14 cellular contexts compared by ENCODE assay signal in genomic region chr3:61875073-61875472, GRCh38.
DNase-seq lines count a peak whose midpoint lies in the region; ATAC-seq and TF ChIP-seq lines count a peak whose summit lies in the region.
"Had no signal": no experiment of that assay in that cellular context is flagged by ENCODE, and none has a peak within 500 bp of the region (broad histone marks: within the 10 kb centered on the region; RNA-seq: fewer than 3 reads in every experiment).

No MANE protein-coding gene starts in this region.

- no peaks in the 10 kb centered on the region for H3K9me2 ChIP-seq in Loucy (replicated peaks; ENCODE audit: low read depth, low read length)

- TF ChIP-seq CTCF in AG04450 (IDR thresholded peaks at IDR 0.05; ENCODE audit: low read depth, low read length) (no peak), Loucy (conservative IDR thresholded peaks at IDR 0.05; ENCODE audit: low read length) (no peak), choroid plexus epithelial cell (conservative IDR thresholded peaks at IDR 0.05; ENCODE audit: low read depth, low read length) (peak; percentile 2), lung (IDR thresholded peaks at IDR 0.05; ENCODE audit: control extremely low read depth, extremely low read depth) (no peak)

- POLR2A ChIA-PET in AG04450 (lab: Yijun Ruan, JAX), result interaction anchor here (0.6 kb wide), 1 partner anchor 174 kb away, joined by 4 read pairs; no protein-coding TSS in a partner anchor

- H3K36me3 ChIP-seq in Loucy (ENCODE audit: insufficient read depth, low read length), result no peaks in the 10 kb centered on the region
- no peaks in the 10 kb centered on the region for H3K36me3 ChIP-seq in lung (ENCODE audit: control insufficient read depth in 2 of 2, insufficient read depth in 2 of 2, low read length in 2 of 2)
- H3K36me3 ChIP-seq: ovary had no signal

- no peaks in the 10 kb centered on the region for H3K27me3 ChIP-seq in AG04450 (ENCODE audit: control insufficient read depth, insufficient read depth, low read length)
- peaks cover 29% of the 10 kb centered on the region for H3K27me3 ChIP-seq in Loucy (ENCODE audit: insufficient read depth, low read length, poor library complexity, severe bottlenecking)
- H3K27me3 ChIP-seq in lung (ENCODE audit: control insufficient read depth, insufficient read depth), result no peaks in the 10 kb centered on the region
- H3K27me3 ChIP-seq: ovary had no signal

- H2AFZ ChIP-seq in Loucy (ENCODE audit: low read length), result no peak overlapping the region

- peaks cover 40% of the 10 kb centered on the region for H4K20me1 ChIP-seq in Loucy (ENCODE audit: insufficient read depth, low read length, poor library complexity, severe bottlenecking)

- peak overlapping the region; percentile 22 for H3K4me2 ChIP-seq in Loucy (ENCODE audit: low read depth, low read length, poor library complexity, severe bottlenecking)

- DNase-seq in AG04450 (ENCODE audit: low read depth, low spot score), result peak; percentile 18
- DNase-seq in choroid plexus epithelial cell (ENCODE audit: low read depth), result peak; percentile 90
- peak; percentile 31 for DNase-seq in lung (ENCODE audit: low spot score)
- no peak for DNase-seq in NCI-H1092 (lab: John Stamatoyannopoulos, UW)
- DNase-seq: activated CD4-positive, alpha-beta T cell treated with anti-CD3 and anti-CD28 coated beads, Interleukin-2, amount 50 U/mL, for 48 hours; activated gamma-delta T cell; left colon; NCI-H2171 treated with DMSO at 0.1 percent for 48 hours; ovary; stimulated activated CD4-positive, alpha-beta T cell treated with anti-CD3 and anti-CD28 coated beads, Interleukin-1b, Interleukin-23, amount 100 ng/mL, for 48 hours had no signal

- CTCF ChIA-PET in AG04450 (lab: Charles Lee), result no interaction called here

- no peaks in the 10 kb centered on the region for H3K9me3 ChIP-seq in AG04450 (ENCODE audit: control insufficient read depth, insufficient read depth, low read length)
- no peaks in the 10 kb centered on the region for H3K9me3 ChIP-seq in Loucy (ENCODE audit: insufficient read depth, low read depth, low read length)
- H3K9me3 ChIP-seq in lung (ENCODE audit: control insufficient read depth in 2 of 2, insufficient read depth in 1 of 2, low read length in 1 of 2), result no peaks in the 10 kb centered on the region
- H3K9me3 ChIP-seq: ovary had no signal

- H3K4me1 ChIP-seq in Loucy (ENCODE audit: insufficient read depth, low read length, poor library complexity, severe bottlenecking) (peaks cover 26% of the 10 kb centered on the region), lung (ENCODE audit: control insufficient read depth in 2 of 2, insufficient read depth in 2 of 2, low read length in 2 of 2) (peaks cover 3 to 38% of the 10 kb centered on the region in 2 donors)

- ATAC-seq in lung (ENCODE audit: insufficient read depth, low FRiP score) (no peak), HG03342 (IDR thresholded peaks at IDR 0.05; ENCODE audit: unreplicated experiment) (no peak), GM18870 (IDR thresholded peaks at IDR 0.05; ENCODE audit: unreplicated experiment) (no peak), GM18867 (IDR thresholded peaks at IDR 0.05; ENCODE audit: unreplicated experiment) (no peak)
- ATAC-seq: left colon had no signal

- 22 to 28% methylated on average over 2 of the region's 2 CpGs for WGBS in lung, 2 donors

- no peak overlapping the region for H3K9ac ChIP-seq in Loucy (ENCODE audit: low read depth, low read length, poor library complexity, severe bottlenecking)

- H3F3A ChIP-seq in Loucy (ENCODE audit: low read depth), result no peaks in the 10 kb centered on the region

- peak overlapping the region; percentile 22 for H3K27ac ChIP-seq in AG04450 (ENCODE audit: low read depth, low read length)
- peak overlapping the region in 1 of 2 donors; percentile 9 for H3K27ac ChIP-seq in lung (ENCODE audit: low read depth in 1 of 2, low read length in 1 of 2)
- H3K27ac ChIP-seq: ovary had no signal

- H3K4me3 ChIP-seq in AG04450 (ENCODE audit: low read depth, low read length) (no peak overlapping the region), Loucy (ENCODE audit: low read length, poor library complexity, severe bottlenecking) (no peak overlapping the region), choroid plexus epithelial cell (ENCODE audit: low read depth, low read length) (no peak overlapping the region), lung (no peak overlapping the region)
- H3K4me3 ChIP-seq: ovary had no signal

- no peaks in the 10 kb centered on the region for H3K79me2 ChIP-seq in Loucy (ENCODE audit: insufficient read depth, low read length)
